Comparison of ENCODE assay signal across 10 cellular contexts in the genomic region with DNA sequence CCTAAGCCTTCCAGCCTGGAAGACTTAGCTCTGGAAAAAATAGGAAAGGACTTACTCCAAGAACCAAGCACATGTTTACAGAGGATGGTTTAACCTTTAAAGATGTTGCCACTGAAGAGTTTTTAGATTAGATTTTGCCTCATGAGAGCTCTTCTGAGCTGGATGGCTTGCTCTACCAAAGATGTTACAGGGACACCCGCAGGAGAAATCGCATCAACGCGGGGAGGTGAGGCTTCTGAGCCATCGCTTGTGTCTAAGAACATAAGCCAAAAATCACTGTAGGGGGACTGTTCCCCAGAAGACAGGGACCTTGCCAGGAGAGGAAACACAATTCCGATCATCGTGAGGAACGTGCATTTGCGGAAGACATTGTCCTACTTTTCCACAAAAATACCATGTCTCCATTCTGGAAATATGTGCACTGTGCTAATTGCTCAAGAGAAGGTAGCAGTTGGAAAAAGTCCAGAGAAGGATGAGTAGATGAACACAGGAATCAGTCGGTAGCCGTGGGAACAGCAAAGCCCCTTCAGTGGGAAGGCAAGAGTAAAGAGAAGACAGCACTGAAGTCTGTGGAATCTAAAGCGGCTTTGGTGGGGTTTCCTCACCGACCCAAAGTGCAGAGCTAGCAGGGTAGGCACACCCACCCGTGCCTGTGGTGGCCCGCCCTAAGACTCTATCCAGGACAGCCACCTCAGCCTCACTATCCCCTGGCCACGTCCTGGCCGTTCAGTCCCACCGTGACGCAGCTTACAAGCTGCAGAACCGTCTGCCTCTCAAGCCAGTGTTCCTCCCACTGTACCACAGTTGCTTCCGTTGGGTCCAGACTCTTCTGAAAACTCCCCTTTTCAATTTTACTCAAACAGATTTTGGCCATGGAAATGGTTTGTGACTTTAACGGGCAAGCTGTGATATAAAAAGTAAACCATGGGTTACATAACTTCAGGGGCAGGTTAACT.
DNase-seq lines count a peak whose midpoint lies in the region; ATAC-seq, FAIRE-seq and TF ChIP-seq lines count a peak whose summit lies in the region.
"Had no signal": no experiment of that assay in that cellular context is flagged by ENCODE, and none has a peak within 500 bp of the region (broad histone marks: within the 10 kb centered on the region; RNA-seq: fewer than 3 reads in every experiment).

No MANE protein-coding gene starts in this region.

- peaks cover 21 to 76% (median 66%) of the 10 kb centered on the region in 7 donors for H3K4me1 Mint-ChIP-seq in naive thymus-derived CD4-positive, alpha-beta T cell
- H3K4me1 Mint-ChIP-seq in endothelial cell (ENCODE audit: unreplicated experiment), result peaks cover 7% of the 10 kb centered on the region

- H3K9me3 Mint-ChIP-seq in naive thymus-derived CD4-positive, alpha-beta T cell, result no peaks in the 10 kb centered on the region
- H3K9me3 Mint-ChIP-seq in endothelial cell (ENCODE audit: unreplicated experiment), result no peaks in the 10 kb centered on the region

- WGBS in adrenal gland, 4 donors, result 79 to 83% (median 81%) methylated on average over 22 of the region's 22 CpGs

- no peak for DNase-seq in AG09309 (ENCODE audit: low read depth)
- DNase-seq in HT1080 (ENCODE audit: low read depth), result peak; percentile 4
- peak in 1 of 7 donors; percentile 23 for DNase-seq in adrenal gland
- DNase-seq in naive thymus-derived CD4-positive, alpha-beta T cell, result peak in 1 of 9 donors; percentile 17
- no peak for DNase-seq in D721Med (ENCODE audit: insufficient read length, low spot score)
- no peak for DNase-seq in endothelial cell (ENCODE audit: low spot score)

- peak overlapping the region; percentile 23 to 82 (median 64) for H3K4me3 Mint-ChIP-seq in naive thymus-derived CD4-positive, alpha-beta T cell
- no peak overlapping the region for H3K4me3 Mint-ChIP-seq in endothelial cell (ENCODE audit: unreplicated experiment)

- no peaks in the 10 kb centered on the region for H3K9me3 ChIP-seq in adrenal gland (replicated peaks in 1 of 3)
- H3K9me3 ChIP-seq in naive thymus-derived CD4-positive, alpha-beta T cell (ENCODE audit: control insufficient read depth in 2 of 3, low read length in 3 of 3), result no peaks in the 10 kb centered on the region

- ATAC-seq in naive thymus-derived CD4-positive, alpha-beta T cell, result no peak
- ATAC-seq in HG03025 (IDR thresholded peaks at IDR 0.05; ENCODE audit: low FRiP score, unreplicated experiment), result no peak
- ATAC-seq in GM18870 (IDR thresholded peaks at IDR 0.05; ENCODE audit: unreplicated experiment), result no peak

- peak overlapping the region; percentile 43 to 90 (median 72) for H3K27ac Mint-ChIP-seq in naive thymus-derived CD4-positive, alpha-beta T cell
- no peak overlapping the region for H3K27ac Mint-ChIP-seq in endothelial cell (ENCODE audit: unreplicated experiment)

- H3K4me1 ChIP-seq in adrenal gland (replicated peaks in 1 of 2), result peaks cover 13 to 38% of the 10 kb centered on the region in 2 donors
- H3K4me1 ChIP-seq in naive thymus-derived CD4-positive, alpha-beta T cell (ENCODE audit: control insufficient read depth in 2 of 2, insufficient read depth in 2 of 2, low read length in 2 of 2), result peaks cover 0 to 38% of the 10 kb centered on the region in 2 donors
- H3K4me1 ChIP-seq: parathyroid adenoma had no signal

- no peaks in the 10 kb centered on the region for H3K27me3 Mint-ChIP-seq in naive thymus-derived CD4-positive, alpha-beta T cell
- H3K27me3 Mint-ChIP-seq in endothelial cell (ENCODE audit: unreplicated experiment), result peaks cover 3% of the 10 kb centered on the region

- intact Hi-C loops in adrenal gland (cut with DNase I), result no loop called here
- intact Hi-C loops in naive thymus-derived CD4-positive, alpha-beta T cell (cut with micrococcal nuclease), result loop anchor here in 1 of 2 donors (1.0 kb wide), 1 partner anchor 201 kb away; no protein-coding TSS in a partner anchor

- peaks cover 0 to 12% (median 9%) of the 10 kb centered on the region in 5 donors for H3K36me3 Mint-ChIP-seq in naive thymus-derived CD4-positive, alpha-beta T cell
- peaks cover under 1% of the 10 kb centered on the region for H3K36me3 Mint-ChIP-seq in endothelial cell (ENCODE audit: low read depth, unreplicated experiment)

- POLR2A ChIA-PET in naive thymus-derived CD4-positive, alpha-beta T cell (lab: Charles Lee), result interaction anchor here (0.6 to 1.2 kb wide), 3 partner anchors 9 to 220 kb away, joined by 3 to 5 read pairs (median 4); no protein-coding TSS in a partner anchor

- TF ChIP-seq CTCF in AG09309 (IDR thresholded peaks at IDR 0.05; ENCODE audit: control insufficient read depth, insufficient read depth, low read depth, low read length, missing control alignments), result no peak
- TF ChIP-seq CTCF in adrenal gland (IDR thresholded peaks at IDR 0.05), result no peak
- no peak for TF ChIP-seq CTCF in D721Med (IDR thresholded peaks at IDR 0.05; ENCODE audit: insufficient read depth, missing control alignments)
- TF ChIP-seq CTCF in endothelial cell (IDR thresholded peaks at IDR 0.05; ENCODE audit: unreplicated experiment), result no peak

- peak overlapping the region; percentile 24 for H3K4me3 ChIP-seq in AG09309 (ENCODE audit: control insufficient read depth, low read depth, low read length)
- H3K4me3 ChIP-seq in adrenal gland, result no peak overlapping the region
- no peak overlapping the region for H3K4me3 ChIP-seq in naive thymus-derived CD4-positive, alpha-beta T cell (ENCODE audit: low read length)

- H3K27me3 ChIP-seq in adrenal gland, result no peaks in the 10 kb centered on the region
- no peaks in the 10 kb centered on the region for H3K27me3 ChIP-seq in naive thymus-derived CD4-positive, alpha-beta T cell (ENCODE audit: control insufficient read depth in 2 of 2, insufficient read depth in 2 of 2, low read length in 2 of 2)

- peak overlapping the region in 3 of 5 donors; percentile 41 to 79 (median 60) for H3K27ac ChIP-seq in adrenal gland
- no peak overlapping the region for H3K27ac ChIP-seq in naive thymus-derived CD4-positive, alpha-beta T cell (ENCODE audit: low read depth, low read length)
- H3K27ac ChIP-seq: parathyroid adenoma had no signal

- no peak for FAIRE-seq in D721Med (lab: Jason Lieb, UNC)
- FAIRE-seq: endometrium had no signal

- CTCF ChIA-PET in naive thymus-derived CD4-positive, alpha-beta T cell (lab: Charles Lee), result interaction anchor here (1.0 to 2.7 kb wide), 2 partner anchors 8 to 201 kb away, joined by 4 to 11 read pairs; no protein-coding TSS in a partner anchor

- no peaks in the 10 kb centered on the region for H3K36me3 ChIP-seq in adrenal gland (replicated peaks in 1 of 2)
- no peaks in the 10 kb centered on the region for H3K36me3 ChIP-seq in naive thymus-derived CD4-positive, alpha-beta T cell (ENCODE audit: control insufficient read depth in 2 of 3, insufficient read depth in 3 of 3, low read length in 3 of 3)

- TF ChIP-seq POLR2A in adrenal gland (IDR thresholded peaks at IDR 0.05), result no peak
